In the genomic region with DNA sequence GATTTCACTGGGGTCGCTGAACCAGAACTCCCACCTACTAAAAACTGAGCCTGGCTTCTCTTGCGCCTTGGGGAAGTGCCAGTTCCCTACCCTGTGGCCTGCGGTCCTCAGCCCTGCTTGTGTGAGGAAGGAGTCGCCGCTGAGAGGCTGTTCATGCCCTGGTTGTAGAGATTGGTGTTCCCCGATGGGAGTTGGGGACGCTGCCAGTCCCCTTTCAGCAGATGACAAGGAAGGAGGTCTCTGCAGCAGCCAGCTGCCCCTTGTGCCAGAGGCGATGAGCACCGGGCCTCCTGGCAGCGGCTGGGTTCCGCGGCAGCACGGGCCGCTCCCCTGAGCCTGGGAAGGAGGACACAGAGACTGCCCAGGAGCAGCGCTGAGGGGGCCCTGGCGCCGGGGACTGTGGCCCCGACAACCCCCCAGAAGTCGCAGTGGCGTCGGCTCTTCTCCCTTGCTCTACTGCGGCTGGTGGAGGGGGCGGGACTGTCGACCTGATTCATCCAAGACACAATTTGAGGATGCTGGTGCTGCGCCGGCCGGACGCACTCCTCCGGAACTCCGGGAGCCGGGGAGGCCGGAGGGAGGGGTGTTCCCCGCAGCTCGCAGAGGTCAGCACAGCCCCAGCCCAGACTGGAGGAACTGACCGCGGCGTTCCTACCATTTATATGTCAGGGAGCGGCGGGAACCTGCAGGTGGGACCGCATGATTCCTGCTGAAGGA, we compare ENCODE assay signal across 9 cellular contexts. TPM values are rescaled to one million over a fixed set of nuclear protein-coding genes. Genes with fewer than 3 reads are reported as not detected.
A peak's percentile ranks its signal among the peaks of the same experiment; 100 is the strongest.
DNase-seq lines count a peak whose midpoint lies in the region; ATAC-seq lines count a peak whose summit lies in the region.
"Had no signal": no experiment of that assay in that cellular context is flagged by ENCODE, and none has a peak within 500 bp of the region (broad histone marks: within the 10 kb centered on the region; RNA-seq: fewer than 3 reads in every experiment).

No MANE protein-coding gene starts in this region.

- intact Hi-C loops in Right ventricle myocardium inferior (cut with DNase I) = loop anchor here (1.0 to 10.0 kb wide), 2 partner anchors 77 to 109 kb away; no protein-coding TSS in a partner anchor

- H3K9ac ChIP-seq in skeletal muscle satellite cell (ENCODE audit: low read depth, low read length) = peak overlapping the region; percentile 29

- H3K9me3 ChIP-seq in CD4-positive, CD25-positive, alpha-beta regulatory T cell (ENCODE audit: control insufficient read depth in 2 of 2, low read length in 2 of 2) = no peaks in the 10 kb centered on the region
- no peaks in the 10 kb centered on the region for H3K9me3 ChIP-seq in skeletal muscle satellite cell (replicated peaks; ENCODE audit: low read length)

- H3K27ac Mint-ChIP-seq in CD4-positive, CD25-positive, alpha-beta regulatory T cell = peak overlapping the region in 2 of 3 donors; percentile 66 to 86
- no peak overlapping the region for H3K27ac Mint-ChIP-seq in activated T-helper 17 cell treated with anti-CD3 and anti-CD28 coated beads, Interleukin-2, amount 50 U/mL, for 72 hours

- H3K4me1 Mint-ChIP-seq in CD4-positive, CD25-positive, alpha-beta regulatory T cell = peaks cover 9 to 54% (median 28%) of the 10 kb centered on the region in 4 donors
- peaks cover 34% of the 10 kb centered on the region for H3K4me1 Mint-ChIP-seq in activated T-helper 17 cell treated with anti-CD3 and anti-CD28 coated beads, Interleukin-2, amount 50 U/mL, for 72 hours

- no peaks in the 10 kb centered on the region for H3K9me3 Mint-ChIP-seq in CD4-positive, CD25-positive, alpha-beta regulatory T cell
- no peaks in the 10 kb centered on the region for H3K9me3 Mint-ChIP-seq in activated T-helper 17 cell treated with anti-CD3 and anti-CD28 coated beads, Interleukin-2, amount 50 U/mL, for 72 hours

- H3K27me3 Mint-ChIP-seq in CD4-positive, CD25-positive, alpha-beta regulatory T cell = no peaks in the 10 kb centered on the region
- no peaks in the 10 kb centered on the region for H3K27me3 Mint-ChIP-seq in activated T-helper 17 cell treated with anti-CD3 and anti-CD28 coated beads, Interleukin-2, amount 50 U/mL, for 72 hours

- no peak for ATAC-seq in CD4-positive, CD25-positive, alpha-beta regulatory T cell (ENCODE audit: low read depth in 2 of 2)
- peak; percentile 21 for ATAC-seq in HG02759 (IDR thresholded peaks at IDR 0.05; ENCODE audit: unreplicated experiment)
- ATAC-seq in activated T-helper 17 cell treated with anti-CD3 and anti-CD28 coated beads, Interleukin-2, amount 50 U/mL, for 72 hours (replicated peaks) = no peak
- peak; percentile 81 for ATAC-seq in Right ventricle myocardium inferior

- H3K27ac ChIP-seq in CD4-positive, CD25-positive, alpha-beta regulatory T cell (ENCODE audit: insufficient read depth, low read length, poor library complexity, severe bottlenecking) = no peak overlapping the region
- H3K27ac ChIP-seq: epithelial cell of prostate had no signal

- H3K4me3 Mint-ChIP-seq in CD4-positive, CD25-positive, alpha-beta regulatory T cell = peak overlapping the region in 2 of 4 donors; percentile 74 to 75
- H3K4me3 Mint-ChIP-seq in activated T-helper 17 cell treated with anti-CD3 and anti-CD28 coated beads, Interleukin-2, amount 50 U/mL, for 72 hours = peak overlapping the region; percentile 48

- no peak overlapping the region for H3K4me3 ChIP-seq in CD4-positive, CD25-positive, alpha-beta regulatory T cell (ENCODE audit: low read depth, low read length)
- peak overlapping the region; percentile 71 for H3K4me3 ChIP-seq in skeletal muscle satellite cell (ENCODE audit: low read length)

- no peaks in the 10 kb centered on the region for H3K36me3 ChIP-seq in CD4-positive, CD25-positive, alpha-beta regulatory T cell (ENCODE audit: control insufficient read depth, insufficient read depth, low read length)
- no peaks in the 10 kb centered on the region for H3K36me3 ChIP-seq in skeletal muscle satellite cell (ENCODE audit: insufficient read depth, low read length)

- H3K4me2 ChIP-seq in skeletal muscle satellite cell (ENCODE audit: low read length) = peak overlapping the region; percentile 92

- DNase-seq in CD4-positive, CD25-positive, alpha-beta regulatory T cell = no peak
- DNase-seq in Right ventricle myocardium inferior (ENCODE audit: missing footprints) = peak; percentile 90
- DNase-seq in NCI-H774 (lab: John Stamatoyannopoulos, UW) = no peak
- DNase-seq in OCI-M2 (lab: John Stamatoyannopoulos, UW; ENCODE audit: unreplicated experiment) = no peak
- no peak for DNase-seq in NCI-H2029 treated with DMSO at 0.1 percent for 48 hours (lab: John Stamatoyannopoulos, UW)

- peaks cover 58% of the 10 kb centered on the region for H3K4me1 ChIP-seq in CD4-positive, CD25-positive, alpha-beta regulatory T cell (ENCODE audit: control insufficient read depth, insufficient read depth, low read length, poor library complexity, severe bottlenecking)
- H3K4me1 ChIP-seq in skeletal muscle satellite cell (ENCODE audit: control insufficient read depth, insufficient read depth, low read length) = peaks cover 13% of the 10 kb centered on the region

- no peaks in the 10 kb centered on the region for H3K27me3 ChIP-seq in CD4-positive, CD25-positive, alpha-beta regulatory T cell (ENCODE audit: control insufficient read depth, insufficient read depth, low read length)
- no peaks in the 10 kb centered on the region for H3K27me3 ChIP-seq in skeletal muscle satellite cell (ENCODE audit: control insufficient read depth, insufficient read depth, low read length)

- no peaks in the 10 kb centered on the region for H3K36me3 Mint-ChIP-seq in CD4-positive, CD25-positive, alpha-beta regulatory T cell
- no peaks in the 10 kb centered on the region for H3K36me3 Mint-ChIP-seq in activated T-helper 17 cell treated with anti-CD3 and anti-CD28 coated beads, Interleukin-2, amount 50 U/mL, for 72 hours (ENCODE audit: low read depth)

RNA-seq across cellular contexts. Expression of gene ADORA3, which starts 12.0 kb away (rescaled TPM):
- total RNA-seq in CD4-positive, CD25-positive, alpha-beta regulatory T cell = not detected
- not detected for polyA plus RNA-seq in CD4-positive, CD25-positive, alpha-beta regulatory T cell
- total RNA-seq in activated T-helper 17 cell treated with anti-CD3 and anti-CD28 coated beads, Interleukin-2, amount 50 U/mL, for 72 hours = not detected
- total RNA-seq in Right ventricle myocardium inferior = 3.8 TPM
- total RNA-seq in skeletal muscle satellite cell (2012; rRNA removed) = not detected in 2 replicates

RNA-seq across cellular contexts. Expression of gene TMIGD3, which starts 12.0 kb away (rescaled TPM):
- not detected for total RNA-seq in CD4-positive, CD25-positive, alpha-beta regulatory T cell
- polyA plus RNA-seq in CD4-positive, CD25-positive, alpha-beta regulatory T cell = not detected
- under 1 TPM in 1 of 2 donors, not detected in 1; 0.41 TPM for total RNA-seq in activated T-helper 17 cell treated with anti-CD3 and anti-CD28 coated beads, Interleukin-2, amount 50 U/mL, for 72 hours
- total RNA-seq in Right ventricle myocardium inferior = 1.7 TPM
- total RNA-seq in skeletal muscle satellite cell (2012; rRNA removed) = not detected in 2 replicates

RNA-seq across cellular contexts. Expression of gene C1orf162, which starts 41.7 kb away (rescaled TPM):
- total RNA-seq in CD4-positive, CD25-positive, alpha-beta regulatory T cell = 22.4 TPM
- polyA plus RNA-seq in CD4-positive, CD25-positive, alpha-beta regulatory T cell = 100 to 1,000 TPM in 1 of 4 donors, 10 to 100 TPM in 3; 45.4 to 111 (median 65.8) TPM
- total RNA-seq in activated T-helper 17 cell treated with anti-CD3 and anti-CD28 coated beads, Interleukin-2, amount 50 U/mL, for 72 hours = 1 to 10 TPM; 4.4 to 4.9 TPM
- 9.5 TPM for total RNA-seq in Right ventricle myocardium inferior
- total RNA-seq in skeletal muscle satellite cell (2012; rRNA removed) = under 0.01 and 0.22 TPM in 2 replicates

Comparison
In these comparisons a context has a peak if more than half of its experiments do, and no peak if none do; other contexts are left out.
1. ATAC-seq: peak in HG02759 (single experiment) and Right ventricle myocardium inferior (single experiment); none in CD4-positive, CD25-positive, alpha-beta regulatory T cell (0 of 2) and activated T-helper 17 cell treated with anti-CD3 and anti-CD28 coated beads, Interleukin-2, amount 50 U/mL, for 72 hours (single experiment).